Comparison of ENCODE assay signal across 8 cellular contexts in the genomic region with DNA sequence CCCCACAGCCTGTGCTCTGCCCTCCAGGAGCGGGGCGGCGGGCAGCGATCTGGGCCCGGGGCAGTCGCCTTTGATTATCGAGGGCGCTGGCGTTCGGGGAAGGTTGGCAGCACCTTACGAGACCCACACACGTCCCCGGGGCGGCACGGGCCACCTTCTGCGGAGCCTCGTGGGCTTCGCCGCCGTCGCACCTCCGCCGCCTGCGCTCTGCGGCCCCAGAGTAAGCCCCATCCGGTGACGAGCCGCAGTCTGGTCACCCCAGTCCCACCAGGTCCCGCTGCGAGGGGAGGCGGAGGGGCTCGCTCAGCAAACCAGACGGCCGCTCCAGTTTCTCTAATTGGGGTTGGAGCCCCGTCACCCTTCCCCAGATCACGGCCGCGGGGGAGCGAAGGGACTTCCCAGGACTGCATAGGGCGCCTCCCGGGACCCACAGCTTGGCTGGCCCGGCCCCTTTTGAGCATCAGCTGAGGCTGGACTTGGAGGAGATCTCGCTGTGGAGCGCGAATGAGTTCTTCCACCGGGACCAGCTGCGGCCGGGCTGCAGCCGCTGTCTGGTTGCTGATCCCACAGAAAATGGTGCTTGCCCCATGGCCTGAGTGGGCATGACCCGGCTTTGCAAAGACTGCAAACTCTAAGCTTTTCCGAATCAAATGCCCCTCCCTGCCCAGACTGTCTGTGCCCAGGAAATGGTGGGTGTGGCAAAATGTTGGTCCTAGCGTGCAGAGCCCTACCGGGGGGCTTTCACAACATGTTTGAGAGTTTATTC. TPM values are rescaled to one million over a fixed set of nuclear protein-coding genes. Genes with fewer than 3 reads are reported as not detected.
A peak's percentile ranks its signal among the peaks of the same experiment; 100 is the strongest.
DNase-seq lines count a peak whose midpoint lies in the region; ATAC-seq, FAIRE-seq and TF ChIP-seq lines count a peak whose summit lies in the region.

No MANE protein-coding gene starts in this region.

- peak; percentile 52 for ATAC-seq in GM21786 (IDR thresholded peaks at IDR 0.05; ENCODE audit: unreplicated experiment)

- H3K27me3 Mint-ChIP-seq in stimulated activated naive CD8-positive, alpha-beta T cell treated with anti-CD3 and anti-CD28 coated beads, Interleukin-15, Interleukin-2, amounts not matched to agents 100 ng/mL and 50 ng/mL, for 24 hours, result peaks cover 41% of the 10 kb centered on the region

- H3K36me3 ChIP-seq in Karpas-422 (ENCODE audit: insufficient read depth, low read length), result no peaks in the 10 kb centered on the region
- H3K36me3 ChIP-seq in endothelial cell of umbilical vein (ENCODE audit: control insufficient read depth in 2 of 2, extremely low read depth in 1 of 2, insufficient read depth in 2 of 2, low read length in 2 of 2), result no peaks in the 10 kb centered on the region
- H3K36me3 ChIP-seq in mucosa of rectum (ENCODE audit: control insufficient read depth in 2 of 2, insufficient read depth in 2 of 2, low read length in 2 of 2), result peaks cover 22% of the 10 kb centered on the region in 2 donors

- no peak overlapping the region for H3K27ac Mint-ChIP-seq in stimulated activated naive CD8-positive, alpha-beta T cell treated with anti-CD3 and anti-CD28 coated beads, Interleukin-15, Interleukin-2, amounts not matched to agents 100 ng/mL and 50 ng/mL, for 24 hours

- H3K79me2 ChIP-seq in Karpas-422 (ENCODE audit: low read length) (no peaks in the 10 kb centered on the region), endothelial cell of umbilical vein (ENCODE audit: control insufficient read depth, insufficient read depth, low read length) (peaks cover 2% of the 10 kb centered on the region)

- H3K4me1 ChIP-seq in Karpas-422 (ENCODE audit: low read length) (peaks cover 9% of the 10 kb centered on the region), endothelial cell of umbilical vein (ENCODE audit: control insufficient read depth, extremely low read depth, insufficient read depth, low read length) (peaks cover 3% of the 10 kb centered on the region), mucosa of rectum (ENCODE audit: control insufficient read depth in 2 of 2, insufficient read depth in 2 of 2, low read length in 2 of 2) (peaks cover 37 to 47% of the 10 kb centered on the region in 2 donors)

- dilution Hi-C loops in endothelial cell of umbilical vein (cut with MboI; ENCODE audit: extremely low pct_ligation_motif_present, low sequenced_read_pairs), result no loop called here

- CTCF ChIA-PET in endothelial cell of umbilical vein (lab: Charles Lee), result interaction anchor here (1.1 to 1.8 kb wide), 4 partner anchors 10 to 31 kb away, joined by 3 to 5 read pairs (median 4); no protein-coding TSS in a partner anchor

- H3K9me3 ChIP-seq in Karpas-422 (ENCODE audit: low read length) (no peaks in the 10 kb centered on the region), endothelial cell of umbilical vein (replicated peaks; ENCODE audit: control insufficient read depth, insufficient read depth, low read length) (no peaks in the 10 kb centered on the region), mucosa of rectum (ENCODE audit: control insufficient read depth in 2 of 2, low read length in 2 of 2) (no peaks in the 10 kb centered on the region)

- H4K20me1 ChIP-seq in Karpas-422 (ENCODE audit: insufficient read depth, low read depth, low read length), result no peaks in the 10 kb centered on the region; the same call in 1 of the 2 replicates
- H4K20me1 ChIP-seq in endothelial cell of umbilical vein (replicated peaks; ENCODE audit: control insufficient read depth, extremely low read depth, insufficient read depth, low read length), result no peaks in the 10 kb centered on the region

- H3K27me3 ChIP-seq in Karpas-422 (ENCODE audit: low read length), result no peaks in the 10 kb centered on the region
- H3K27me3 ChIP-seq in endothelial cell of umbilical vein (ENCODE audit: control insufficient read depth in 2 of 2, insufficient read depth in 2 of 2, low read length in 2 of 2), result no peaks in the 10 kb centered on the region
- no peaks in the 10 kb centered on the region for H3K27me3 ChIP-seq in mucosa of rectum (ENCODE audit: control insufficient read depth in 2 of 2, insufficient read depth in 2 of 2, low read length in 2 of 2)

- no peaks in the 10 kb centered on the region for H3K9me1 ChIP-seq in endothelial cell of umbilical vein (replicated peaks; ENCODE audit: control insufficient read depth, extremely low read depth, insufficient read depth, low read length)

- TSS peak; percentile 12 for BruUV-seq in endothelial cell of umbilical vein (replicated peaks; lab: Mats Ljungman, UMichigan)

- intact Hi-C loops in endothelial cell of umbilical vein (cut with micrococcal nuclease), result loop anchor here (1.0 kb wide), 4 partner anchors 21 to 78 kb away; a partner anchor contains a TSS

- H2AFZ ChIP-seq in Karpas-422 (ENCODE audit: low read length) (no peak overlapping the region), endothelial cell of umbilical vein (ENCODE audit: low read depth, low read length) (peak overlapping the region; percentile 32)

- FAIRE-seq in endothelial cell of umbilical vein (lab: Jason Lieb, UNC), result peak; percentile 83

- POLR2A ChIA-PET in endothelial cell of umbilical vein (lab: Charles Lee), result interaction anchor here (0.8 to 1.4 kb wide), 3 partner anchors 8 to 36 kb away, joined by 3 read pairs; no protein-coding TSS in a partner anchor

- DNase-seq in GM03348 (ENCODE audit: low spot score) (peak; percentile 86), Karpas-422 (no peak), endothelial cell of umbilical vein (ENCODE audit: low read depth, low spot score) (peak; percentile 61), NCI-H2107 treated with DMSO at 0.1 percent for 48 hours (lab: John Stamatoyannopoulos, UW; ENCODE audit: unreplicated experiment) (no peak)
- DNase-seq in activated CD8-positive, alpha-beta memory T cell treated with anti-CD3 and anti-CD28 coated beads for 24 hours, result peak; percentile 81

- no peaks in the 10 kb centered on the region for H3K9me2 ChIP-seq in Karpas-422 (replicated peaks; ENCODE audit: insufficient read depth, low read length)

- no peaks in the 10 kb centered on the region for H3K9me3 Mint-ChIP-seq in stimulated activated naive CD8-positive, alpha-beta T cell treated with anti-CD3 and anti-CD28 coated beads, Interleukin-15, Interleukin-2, amounts not matched to agents 100 ng/mL and 50 ng/mL, for 24 hours

- no peak for TF ChIP-seq CTCF in endothelial cell of umbilical vein (IDR thresholded peaks at IDR 0.05; ENCODE audit: extremely low read depth in 1 of 2, insufficient read depth in 1 of 2, low read depth in 1 of 2, low read length in 2 of 2)

- peak overlapping the region; percentile 14 for H3K4me2 ChIP-seq in Karpas-422 (ENCODE audit: low read depth, low read length, poor library complexity, severe bottlenecking)
- peak overlapping the region; percentile 32 for H3K4me2 ChIP-seq in endothelial cell of umbilical vein (ENCODE audit: insufficient read depth, low read length)

- peak overlapping the region; percentile 69 for H3K4me3 Mint-ChIP-seq in stimulated activated naive CD8-positive, alpha-beta T cell treated with anti-CD3 and anti-CD28 coated beads, Interleukin-15, Interleukin-2, amounts not matched to agents 100 ng/mL and 50 ng/mL, for 24 hours

- no peak overlapping the region for H3K27ac ChIP-seq in Karpas-422 (ENCODE audit: low read length)
- peak overlapping the region; percentile 3 for H3K27ac ChIP-seq in endothelial cell of umbilical vein (ENCODE audit: insufficient read depth, low read depth, low read length)
- H3K27ac ChIP-seq in mucosa of rectum (ENCODE audit: low read depth in 2 of 2, low read length in 2 of 2), result peak overlapping the region; percentile 96 to 99

- peaks cover 3% of the 10 kb centered on the region for H3K36me3 Mint-ChIP-seq in stimulated activated naive CD8-positive, alpha-beta T cell treated with anti-CD3 and anti-CD28 coated beads, Interleukin-15, Interleukin-2, amounts not matched to agents 100 ng/mL and 50 ng/mL, for 24 hours (ENCODE audit: low read depth)

- H3K9ac ChIP-seq in Karpas-422 (ENCODE audit: low read length) (no peak overlapping the region), endothelial cell of umbilical vein (replicated peaks; ENCODE audit: extremely low read depth, insufficient read depth, low read length) (peak overlapping the region; percentile 75), mucosa of rectum (ENCODE audit: low read depth in 1 of 2, low read length in 2 of 2) (peak overlapping the region; percentile 96)

- H3K4me1 Mint-ChIP-seq in stimulated activated naive CD8-positive, alpha-beta T cell treated with anti-CD3 and anti-CD28 coated beads, Interleukin-15, Interleukin-2, amounts not matched to agents 100 ng/mL and 50 ng/mL, for 24 hours (ENCODE audit: low read depth), result peaks cover 15% of the 10 kb centered on the region

- TF ChIP-seq POLR2A in endothelial cell of umbilical vein (IDR thresholded peaks at IDR 0.05; ENCODE audit: low read depth, low read length), result no peak

- H3K4me3 ChIP-seq in Karpas-422 (ENCODE audit: low read length), result no peak overlapping the region
- peak overlapping the region; percentile 4 to 56 (median 20) for H3K4me3 ChIP-seq in endothelial cell of umbilical vein (replicated peaks in 1 of 3; ENCODE audit: insufficient read depth in 1 of 3, low read depth in 1 of 3, low read length in 3 of 3)
- H3K4me3 ChIP-seq in mucosa of rectum (ENCODE audit: low read length in 2 of 2), result peak overlapping the region; percentile 81 to 91

TF ChIP-seq in endothelial cell of umbilical vein, 7 proteins besides CTCF, POLR2A, EP300 and RAD21:
- TF ChIP-seq, protein P1, sequence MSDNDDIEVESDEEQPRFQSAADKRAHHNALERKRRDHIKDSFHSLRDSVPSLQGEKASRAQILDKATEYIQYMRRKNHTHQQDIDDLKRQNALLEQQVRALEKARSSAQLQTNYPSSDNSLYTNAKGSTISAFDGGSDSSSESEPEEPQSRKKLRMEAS (IDR thresholded peaks at IDR 0.05; ENCODE audit: insufficient read depth, insufficient read length), result no peak
- TF ChIP-seq FOS (IDR thresholded peaks at IDR 0.05; ENCODE audit: borderline replicate concordance, insufficient read depth, low read length) (no peak), POLR2AphosphoS5 (IDR thresholded peaks at IDR 0.05; ENCODE audit: insufficient read depth, low read depth, low read length) (peak; percentile 3), GATA2 (IDR thresholded peaks at IDR 0.05; ENCODE audit: insufficient read depth, insufficient read length, low read depth, low read length) (no peak), MYC (IDR thresholded peaks at IDR 0.05; ENCODE audit: low read depth, low read length) (no peak), JUN (IDR thresholded peaks at IDR 0.05; ENCODE audit: borderline replicate concordance, insufficient read depth, insufficient read length, low read depth) (no peak)

RNA-seq across cellular contexts. Expression of a gene that starts 0.6 kb away (rescaled TPM):
- not detected in 2 replicates for total RNA-seq in Karpas-422 (2014; rRNA removed; shearing (Covaris generic); ENCODE audit: low replicate concordance)
- total RNA-seq in endothelial cell of umbilical vein, result 27.8 and 33.8 TPM in 2 replicates
- polyA plus RNA-seq in endothelial cell of umbilical vein, result 55.1 and 68.1 TPM in 2 replicates
- 20.6 and 31.7 TPM in 2 replicates for polyA plus RNA-seq in endothelial cell of umbilical vein (2011; cell fraction: cytosol; rRNA removed)
- 13.9 and 16.4 TPM in 2 replicates for polyA plus RNA-seq in endothelial cell of umbilical vein (2011; cell fraction: nucleus; rRNA removed)
- polyA plus RNA-seq in endothelial cell of umbilical vein (2012), result 49.4 and 57.6 TPM in 2 replicates
- 19.6 and 23.3 TPM in 2 replicates for polyA minus RNA-seq in endothelial cell of umbilical vein
- polyA minus RNA-seq in endothelial cell of umbilical vein (2011; cell fraction: cytosol; rRNA and poly(A)+ RNA removed), result 99.8 TPM
- 4.0 and 5.2 TPM in 2 replicates for polyA minus RNA-seq in endothelial cell of umbilical vein (2011; cell fraction: nucleus; rRNA and poly(A)+ RNA removed)

Comparison
In these comparisons a context has a peak if more than half of its experiments do, and no peak if none do; other contexts are left out.
1. DNase-seq: peak in GM03348 (single experiment), activated CD8-positive, alpha-beta memory T cell treated with anti-CD3 and anti-CD28 coated beads for 24 hours (single experiment) and endothelial cell of umbilical vein (single experiment); none in Karpas-422 (single experiment) and NCI-H2107 treated with DMSO at 0.1 percent for 48 hours (single experiment).
2. RNA of a gene that starts 0.6 kb away (total RNA-seq): 27.8 to 33.8 TPM in endothelial cell of umbilical vein; not detected in Karpas-422; every median in the first group is over 10 times any median in the second.